Comparison of ENCODE assay signal across 14 cellular contexts in genomic region chr2:177078416-177078815, GRCh38.
DNase-seq lines count a peak whose midpoint lies in the region; ATAC-seq and TF ChIP-seq lines count a peak whose summit lies in the region.
"Had no signal": no experiment of that assay in that cellular context is flagged by ENCODE, and none has a peak within 500 bp of the region (broad histone marks: within the 10 kb centered on the region; RNA-seq: fewer than 3 reads in every experiment).

No MANE protein-coding gene starts in this region.

- no peaks in the 10 kb centered on the region for H3K36me3 ChIP-seq in mesenchymal stem cell (ENCODE audit: control insufficient read depth in 1 of 2, insufficient read depth in 2 of 2, low read depth in 1 of 2, low read length in 2 of 2)
- H3K36me3 ChIP-seq: BLaER1 treated with 17β-estradiol and CSF1 and Interleukin-3, amounts not matched to agents 10 nM and 100 nM had no signal

- no peaks in the 10 kb centered on the region for H3K4me1 Mint-ChIP-seq in activated T-cell treated with anti-CD3 and anti-CD28 coated beads, Interleukin-2, amount 50 U/mL, for 24 hours (ENCODE audit: low read depth)

- H3K18ac ChIP-seq in mesenchymal stem cell (ENCODE audit: low read depth in 1 of 2, low read length in 2 of 2), result no peak overlapping the region

- no peaks in the 10 kb centered on the region for H3K36me3 Mint-ChIP-seq in activated T-cell treated with anti-CD3 and anti-CD28 coated beads, Interleukin-2, amount 50 U/mL, for 24 hours (ENCODE audit: low read depth)

- no peak overlapping the region for H3K4ac ChIP-seq in mesenchymal stem cell (ENCODE audit: low read depth in 1 of 2, low read length in 2 of 2)

- H2BK120ac ChIP-seq in mesenchymal stem cell (ENCODE audit: low read depth, low read length), result no peak overlapping the region

- H3K14ac ChIP-seq in mesenchymal stem cell (ENCODE audit: low read length in 2 of 2), result peak overlapping the region in 1 of 2 experiments; percentile 68

- H4K8ac ChIP-seq in mesenchymal stem cell (ENCODE audit: low read length), result no peak overlapping the region

- no peaks in the 10 kb centered on the region for H3K79me1 ChIP-seq in mesenchymal stem cell (replicated peaks; ENCODE audit: low read length, poor library complexity, severe bottlenecking)

- DNase-seq in Daoy (ENCODE audit: low read depth) (peak; percentile 28), NCI-H226 (peak; percentile 7), globus pallidus (ENCODE audit: low spot score) (peak; percentile 39), pons (ENCODE audit: low spot score) (peak; percentile 3), mesenchymal stem cell (no peak)
- no peak for DNase-seq in activated T-cell treated with anti-CD3 and anti-CD28 coated beads, Interleukin-2, amount 50 U/mL, for 24 hours
- DNase-seq: activated CD8-positive, alpha-beta T cell treated with anti-CD3 and anti-CD28 coated beads, Interleukin-2, amount 10 ng/mL, durations not matched to agents 7 days and 5 days; activated naive CD4-positive, alpha-beta T cell treated with Interleukin-2 at 50 U/mL for 16 hours; GF-D8; T-helper 2 cell had no signal

- H2AK5ac ChIP-seq in mesenchymal stem cell (ENCODE audit: low read length, severe bottlenecking), result no peak overlapping the region

- H2BK5ac ChIP-seq in mesenchymal stem cell (ENCODE audit: low read depth, low read length, poor library complexity, severe bottlenecking), result no peak overlapping the region

- no peak overlapping the region for H3K27ac Mint-ChIP-seq in activated T-cell treated with anti-CD3 and anti-CD28 coated beads, Interleukin-2, amount 50 U/mL, for 24 hours
- H3K27ac Mint-ChIP-seq: activated CD8-positive, alpha-beta T cell treated with anti-CD3 and anti-CD28 coated beads, Interleukin-2, amount 10 ng/mL, durations not matched to agents 7 days and 5 days; dendritic cell treated with granulocyte-macrophage colony-stimulating factor and Interleukin-4, amounts not matched to agents 40 ng/mL and 50 ng/mL, for 4 days had no signal

- H3K4me1 ChIP-seq in mesenchymal stem cell (ENCODE audit: control insufficient read depth, insufficient read depth, low read depth, low read length), result no peaks in the 10 kb centered on the region
- H3K4me1 ChIP-seq: BLaER1 treated with 17β-estradiol and CSF1 and Interleukin-3, amounts not matched to agents 10 nM and 100 nM had no signal

- no peaks in the 10 kb centered on the region for H3K9me3 ChIP-seq in mesenchymal stem cell (ENCODE audit: control insufficient read depth, low read length)
- H3K9me3 ChIP-seq: BLaER1 treated with 17β-estradiol and CSF1 and Interleukin-3, amounts not matched to agents 10 nM and 100 nM had no signal

- H3K4me2 ChIP-seq in mesenchymal stem cell (ENCODE audit: low read length, poor library complexity, severe bottlenecking), result no peak overlapping the region
- H3K4me2 ChIP-seq: BLaER1 treated with 17β-estradiol and CSF1 and Interleukin-3, amounts not matched to agents 10 nM and 100 nM had no signal

- no peak for TF ChIP-seq POLR2A in GM18505 (IDR thresholded peaks at IDR 0.05; ENCODE audit: borderline replicate concordance, extremely low read depth, insufficient read depth, insufficient read length)

- no peaks in the 10 kb centered on the region for H3K9me3 Mint-ChIP-seq in activated T-cell treated with anti-CD3 and anti-CD28 coated beads, Interleukin-2, amount 50 U/mL, for 24 hours
- H3K9me3 Mint-ChIP-seq: dendritic cell treated with granulocyte-macrophage colony-stimulating factor and Interleukin-4, amounts not matched to agents 40 ng/mL and 50 ng/mL, for 4 days had no signal

- peaks cover 14% of the 10 kb centered on the region for H3K27me3 Mint-ChIP-seq in activated T-cell treated with anti-CD3 and anti-CD28 coated beads, Interleukin-2, amount 50 U/mL, for 24 hours
- H3K27me3 Mint-ChIP-seq: dendritic cell treated with granulocyte-macrophage colony-stimulating factor and Interleukin-4, amounts not matched to agents 40 ng/mL and 50 ng/mL, for 4 days had no signal

- no peak overlapping the region for H3K9ac ChIP-seq in mesenchymal stem cell (ENCODE audit: low read length)
- H3K9ac ChIP-seq: BLaER1 treated with 17β-estradiol and CSF1 and Interleukin-3, amounts not matched to agents 10 nM and 100 nM had no signal

- 61% methylated on average over 3 of the region's 3 CpGs for WGBS in mesenchymal stem cell

- no peak overlapping the region for H3K4me3 ChIP-seq in mesenchymal stem cell (ENCODE audit: insufficient read depth in 1 of 2, low read depth in 1 of 2, low read length in 2 of 2)
- H3K4me3 ChIP-seq: BLaER1 treated with 17β-estradiol and CSF1 and Interleukin-3, amounts not matched to agents 10 nM and 100 nM had no signal

- no peak overlapping the region for H3K23ac ChIP-seq in mesenchymal stem cell (ENCODE audit: low read length in 2 of 2)

- H2AFZ ChIP-seq in mesenchymal stem cell (ENCODE audit: low read depth, low read length), result no peak overlapping the region

- H3K27ac ChIP-seq in mesenchymal stem cell (ENCODE audit: low read length, poor library complexity, severe bottlenecking), result no peak overlapping the region
- H3K27ac ChIP-seq: BLaER1 treated with 17β-estradiol and CSF1 and Interleukin-3, amounts not matched to agents 10 nM and 100 nM had no signal

- H4K91ac ChIP-seq in mesenchymal stem cell (ENCODE audit: low read length), result no peak overlapping the region

- no peak overlapping the region for H2BK15ac ChIP-seq in mesenchymal stem cell (ENCODE audit: low read depth, poor library complexity, severe bottlenecking)

- no peak overlapping the region for H2BK12ac ChIP-seq in mesenchymal stem cell (ENCODE audit: low read length in 2 of 2)

- ATAC-seq in GM18498 (IDR thresholded peaks at IDR 0.05; ENCODE audit: unreplicated experiment) (no peak), GM18505 (IDR thresholded peaks at IDR 0.05; ENCODE audit: unreplicated experiment) (no peak)
- ATAC-seq: activated CD8-positive, alpha-beta T cell treated with anti-CD3 and anti-CD28 coated beads, Interleukin-2, amount 10 ng/mL, durations not matched to agents 7 days and 5 days had no signal

- H3K4me3 Mint-ChIP-seq in activated T-cell treated with anti-CD3 and anti-CD28 coated beads, Interleukin-2, amount 50 U/mL, for 24 hours, result no peak overlapping the region
- H3K4me3 Mint-ChIP-seq: activated CD8-positive, alpha-beta T cell treated with anti-CD3 and anti-CD28 coated beads, Interleukin-2, amount 10 ng/mL, durations not matched to agents 7 days and 5 days; dendritic cell treated with granulocyte-macrophage colony-stimulating factor and Interleukin-4, amounts not matched to agents 40 ng/mL and 50 ng/mL, for 4 days had no signal

- H3K27me3 ChIP-seq in mesenchymal stem cell (ENCODE audit: control insufficient read depth in 1 of 2, insufficient read depth in 1 of 2, low read length in 2 of 2), result peaks cover 3% of the 10 kb centered on the region in 2 experiments
- H3K27me3 ChIP-seq: BLaER1 treated with 17β-estradiol and CSF1 and Interleukin-3, amounts not matched to agents 10 nM and 100 nM had no signal

Comparison
In these comparisons a context has a peak if more than half of its experiments do, and no peak if none do; other contexts are left out.
1. DNase-seq: peak in Daoy (single experiment), NCI-H226 (single experiment), globus pallidus (single experiment) and pons (single experiment); none in activated T-cell treated with anti-CD3 and anti-CD28 coated beads, Interleukin-2, amount 50 U/mL, for 24 hours (single experiment) and mesenchymal stem cell (single experiment).